2 cellular contexts compared by ENCODE assay signal in the genomic region with DNA sequence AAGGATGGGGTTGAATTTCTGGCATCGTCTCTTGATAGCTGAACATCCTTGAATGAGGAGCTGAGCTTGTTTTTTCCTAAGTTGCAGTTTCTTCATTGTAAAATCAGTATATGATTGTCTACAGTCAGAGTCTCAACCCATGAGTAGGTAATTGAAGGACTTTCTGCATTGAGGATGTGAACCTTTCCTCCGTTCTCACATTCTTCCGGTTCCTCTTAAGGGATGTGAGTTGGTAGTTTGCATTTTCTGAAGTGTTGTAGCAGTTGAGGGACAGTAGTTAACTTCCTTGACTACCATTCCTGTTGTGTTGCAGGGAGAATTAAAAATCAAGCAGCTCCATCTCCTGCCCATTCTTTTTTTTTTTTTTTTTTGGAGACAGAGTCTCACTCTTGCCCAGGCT.
TF ChIP-seq lines count a peak whose summit lies in the region.

No MANE protein-coding gene starts in this region.

TF ChIP-seq in liver, 16 proteins besides CTCF, POLR2A, EP300 and RAD21:
- TF ChIP-seq EGR1 (IDR thresholded peaks at IDR 0.05; ENCODE audit: low read depth in 2 of 2) (no peak), ZBTB33 (IDR thresholded peaks at IDR 0.05) (no peak), SP1 (IDR thresholded peaks at IDR 0.05) (no peak), NR2F2 (IDR thresholded peaks at IDR 0.05) (no peak), MAX (IDR thresholded peaks at IDR 0.05) (no peak), REST (IDR thresholded peaks at IDR 0.05) (no peak), FOXA1 (IDR thresholded peaks at IDR 0.05) (no peak), HNF4G (IDR thresholded peaks at IDR 0.05) (no peak), HNF4A (conservative IDR thresholded peaks at IDR 0.05) (no peak), FOXA2 (IDR thresholded peaks at IDR 0.05) (no peak), YY1 (IDR thresholded peaks at IDR 0.05) (no peak), RXRA (IDR thresholded peaks at IDR 0.05) (no peak), JUND (IDR thresholded peaks at IDR 0.05) (no peak), TAF1 (conservative IDR thresholded peaks at IDR 0.05) (no peak)
- TF ChIP-seq, protein P1, sequence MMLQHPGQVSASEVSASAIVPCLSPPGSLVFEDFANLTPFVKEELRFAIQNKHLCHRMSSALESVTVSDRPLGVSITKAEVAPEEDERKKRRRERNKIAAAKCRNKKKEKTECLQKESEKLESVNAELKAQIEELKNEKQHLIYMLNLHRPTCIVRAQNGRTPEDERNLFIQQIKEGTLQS (IDR thresholded peaks at IDR 0.05): no peak
TF ChIP-seq in liver: peak in this region for 0.

TF ChIP-seq in HepG2, 621 proteins besides CTCF, POLR2A, EP300 and RAD21:
- TF ChIP-seq, protein P2, sequence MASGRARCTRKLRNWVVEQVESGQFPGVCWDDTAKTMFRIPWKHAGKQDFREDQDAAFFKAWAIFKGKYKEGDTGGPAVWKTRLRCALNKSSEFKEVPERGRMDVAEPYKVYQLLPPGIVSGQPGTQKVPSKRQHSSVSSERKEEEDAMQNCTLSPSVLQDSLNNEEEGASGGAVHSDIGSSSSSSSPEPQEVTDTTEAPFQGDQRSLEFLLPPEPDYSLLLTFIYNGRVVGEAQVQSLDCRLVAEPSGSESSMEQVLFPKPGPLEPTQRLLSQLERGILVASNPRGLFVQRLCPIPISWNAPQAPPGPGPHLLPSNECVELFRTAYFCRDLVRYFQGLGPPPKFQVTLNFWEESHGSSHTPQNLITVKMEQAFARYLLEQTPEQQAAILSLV (CRISPR knock-in tag; IDR thresholded peaks at IDR 0.05; ENCODE audit: borderline replicate concordance): no peak
- TF ChIP-seq ZSCAN9 (CRISPR knock-in tag; IDR thresholded peaks at IDR 0.05; ENCODE audit: borderline replicate concordance): no peak
- TF ChIP-seq, protein P3, sequence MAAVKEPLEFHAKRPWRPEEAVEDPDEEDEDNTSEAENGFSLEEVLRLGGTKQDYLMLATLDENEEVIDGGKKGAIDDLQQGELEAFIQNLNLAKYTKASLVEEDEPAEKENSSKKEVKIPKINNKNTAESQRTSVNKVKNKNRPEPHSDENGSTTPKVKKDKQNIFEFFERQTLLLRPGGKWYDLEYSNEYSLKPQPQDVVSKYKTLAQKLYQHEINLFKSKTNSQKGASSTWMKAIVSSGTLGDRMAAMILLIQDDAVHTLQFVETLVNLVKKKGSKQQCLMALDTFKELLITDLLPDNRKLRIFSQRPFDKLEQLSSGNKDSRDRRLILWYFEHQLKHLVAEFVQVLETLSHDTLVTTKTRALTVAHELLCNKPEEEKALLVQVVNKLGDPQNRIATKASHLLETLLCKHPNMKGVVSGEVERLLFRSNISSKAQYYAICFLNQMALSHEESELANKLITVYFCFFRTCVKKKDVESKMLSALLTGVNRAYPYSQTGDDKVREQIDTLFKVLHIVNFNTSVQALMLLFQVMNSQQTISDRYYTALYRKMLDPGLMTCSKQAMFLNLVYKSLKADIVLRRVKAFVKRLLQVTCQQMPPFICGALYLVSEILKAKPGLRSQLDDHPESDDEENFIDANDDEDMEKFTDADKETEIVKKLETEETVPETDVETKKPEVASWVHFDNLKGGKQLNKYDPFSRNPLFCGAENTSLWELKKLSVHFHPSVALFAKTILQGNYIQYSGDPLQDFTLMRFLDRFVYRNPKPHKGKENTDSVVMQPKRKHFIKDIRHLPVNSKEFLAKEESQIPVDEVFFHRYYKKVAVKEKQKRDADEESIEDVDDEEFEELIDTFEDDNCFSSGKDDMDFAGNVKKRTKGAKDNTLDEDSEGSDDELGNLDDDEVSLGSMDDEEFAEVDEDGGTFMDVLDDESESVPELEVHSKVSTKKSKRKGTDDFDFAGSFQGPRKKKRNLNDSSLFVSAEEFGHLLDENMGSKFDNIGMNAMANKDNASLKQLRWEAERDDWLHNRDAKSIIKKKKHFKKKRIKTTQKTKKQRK (IDR thresholded peaks at IDR 0.05; ENCODE audit: low read length): no peak
- TF ChIP-seq ZNF766 (CRISPR knock-in tag; IDR thresholded peaks at IDR 0.05; ENCODE audit: borderline replicate concordance): no peak
- no peak for TF ChIP-seq STAG1 (CRISPR knock-in tag; IDR thresholded peaks at IDR 0.05)
- no peak for TF ChIP-seq ONECUT2 (CRISPR knock-in tag; IDR thresholded peaks at IDR 0.05)
- TF ChIP-seq, protein P4, sequence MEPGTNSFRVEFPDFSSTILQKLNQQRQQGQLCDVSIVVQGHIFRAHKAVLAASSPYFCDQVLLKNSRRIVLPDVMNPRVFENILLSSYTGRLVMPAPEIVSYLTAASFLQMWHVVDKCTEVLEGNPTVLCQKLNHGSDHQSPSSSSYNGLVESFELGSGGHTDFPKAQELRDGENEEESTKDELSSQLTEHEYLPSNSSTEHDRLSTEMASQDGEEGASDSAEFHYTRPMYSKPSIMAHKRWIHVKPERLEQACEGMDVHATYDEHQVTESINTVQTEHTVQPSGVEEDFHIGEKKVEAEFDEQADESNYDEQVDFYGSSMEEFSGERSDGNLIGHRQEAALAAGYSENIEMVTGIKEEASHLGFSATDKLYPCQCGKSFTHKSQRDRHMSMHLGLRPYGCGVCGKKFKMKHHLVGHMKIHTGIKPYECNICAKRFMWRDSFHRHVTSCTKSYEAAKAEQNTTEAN (CRISPR knock-in tag; conservative IDR thresholded peaks at IDR 0.05): no peak
- TF ChIP-seq ZNF704 (CRISPR knock-in tag; IDR thresholded peaks at IDR 0.05; ENCODE audit: borderline replicate concordance): no peak
- TF ChIP-seq ZNF644 (CRISPR knock-in tag; IDR thresholded peaks at IDR 0.05; ENCODE audit: low read depth): no peak
- no peak for TF ChIP-seq THAP8 (CRISPR knock-in tag; IDR thresholded peaks at IDR 0.05; ENCODE audit: borderline replicate concordance)
- TF ChIP-seq CAMTA2 (CRISPR knock-in tag; IDR thresholded peaks at IDR 0.05; ENCODE audit: borderline replicate concordance): no peak
- no peak for TF ChIP-seq MYPOP (CRISPR knock-in tag; IDR thresholded peaks at IDR 0.05)
- no peak for TF ChIP-seq FOXP4 (CRISPR knock-in tag; IDR thresholded peaks at IDR 0.05)
- TF ChIP-seq ZSCAN29 (CRISPR knock-in tag; conservative IDR thresholded peaks at IDR 0.05): no peak
- no peak for TF ChIP-seq ZNF512B (CRISPR knock-in tag; IDR thresholded peaks at IDR 0.05; ENCODE audit: borderline replicate concordance)
- no peak for TF ChIP-seq ZBTB44 (CRISPR knock-in tag; IDR thresholded peaks at IDR 0.05)
- TF ChIP-seq TGIF2 (CRISPR knock-in tag; IDR thresholded peaks at IDR 0.05): no peak
- TF ChIP-seq HDAC6 (IDR thresholded peaks at IDR 0.05; ENCODE audit: low read depth, low read length): no peak
- TF ChIP-seq MLXIP (CRISPR knock-in tag; IDR thresholded peaks at IDR 0.05; ENCODE audit: borderline replicate concordance): no peak
- no peak for TF ChIP-seq ZNF616 (CRISPR knock-in tag; IDR thresholded peaks at IDR 0.05; ENCODE audit: low read depth)
